In genomic region chr2:238552226-238552625, GRCh38 we compare ENCODE assay signal across 8 cellular contexts.
"Had no signal": no experiment of that assay in that cellular context is flagged by ENCODE, and none has a peak within 500 bp of the region (broad histone marks: within the 10 kb centered on the region; RNA-seq: fewer than 3 reads in every experiment).

No MANE protein-coding gene starts in this region.

- DNase-seq: GDM1, GF-D8 had no signal

- FAIRE-seq: G401.6, GM12878, GM12891, GM12892, GM18507, GM19239 had no signal

- ATAC-seq: GM12878 had no signal

- H3K4me3 ChIP-seq: GM12878 had no signal
